29 cellular contexts compared by ENCODE assay signal in the genomic region with DNA sequence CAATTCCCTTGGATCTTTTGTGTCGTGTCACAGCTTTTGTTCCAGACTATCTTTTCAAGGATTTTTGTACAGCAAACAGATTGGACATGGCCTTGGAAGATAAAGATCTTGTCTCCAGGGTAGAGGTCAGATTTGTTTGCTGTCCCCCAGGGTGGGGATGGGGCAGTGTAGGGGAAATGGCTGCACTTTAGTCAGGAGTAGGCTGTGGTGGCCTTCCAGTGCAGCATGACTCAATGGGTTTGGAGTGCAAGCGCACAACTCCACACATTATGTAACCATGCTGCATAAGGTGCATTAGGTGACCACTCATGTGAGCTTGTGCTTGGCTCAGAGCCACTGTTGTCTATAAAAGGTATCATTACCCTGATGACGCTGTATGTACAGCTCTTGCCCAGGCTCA. TPM values are rescaled to one million over a fixed set of nuclear protein-coding genes. Genes with fewer than 3 reads are reported as not detected.
DNase-seq lines count a peak whose midpoint lies in the region; ATAC-seq, FAIRE-seq and TF ChIP-seq lines count a peak whose summit lies in the region.
"Had no signal": no experiment of that assay in that cellular context is flagged by ENCODE, and none has a peak within 500 bp of the region (broad histone marks: within the 10 kb centered on the region; RNA-seq: fewer than 3 reads in every experiment).

No MANE protein-coding gene starts in this region.

- H3K27ac ChIP-seq in Karpas-422 (ENCODE audit: low read length) (no peak overlapping the region), GM12878 (ENCODE audit: control insufficient read depth, insufficient read depth) (no peak overlapping the region), neural progenitor cell (no peak overlapping the region)
- H3K27ac ChIP-seq: BLaER1, esophagus squamous epithelium, gastroesophageal sphincter, GM23248, testis, WERI-Rb-1 had no signal

- TF ChIP-seq EP300 in GM12878 (IDR thresholded peaks at IDR 0.05; ENCODE audit: borderline replicate concordance in 1 of 2, control insufficient read depth in 1 of 2, low read depth in 2 of 2, low read length in 2 of 2), result no peak

- no peak for TF ChIP-seq RAD21 in GM12878 (IDR thresholded peaks at IDR 0.05; ENCODE audit: insufficient read depth, low read depth, low read length)

- peaks cover 3% of the 10 kb centered on the region for H3K27me3 Mint-ChIP-seq in neural progenitor cell (ENCODE audit: insufficient read depth, low read depth)
- peaks cover 6% of the 10 kb centered on the region for H3K27me3 Mint-ChIP-seq in activated CD8-positive, alpha-beta T cell treated with anti-CD3 and anti-CD28 coated beads, Interleukin-2, amount 10 ng/mL, durations not matched to agents 7 days and 5 days (ENCODE audit: low read depth)

- peaks cover 9% of the 10 kb centered on the region for H3K4me1 ChIP-seq in Karpas-422 (ENCODE audit: low read length)
- H3K4me1 ChIP-seq in GM12878 (ENCODE audit: control insufficient read depth, insufficient read depth, low read length), result no peaks in the 10 kb centered on the region
- H3K4me1 ChIP-seq in neural progenitor cell, result peaks cover 8% of the 10 kb centered on the region
- H3K4me1 ChIP-seq: BLaER1 had no signal

- TF ChIP-seq CTCF in GM12878 (IDR thresholded peaks at IDR 0.05 in 2 of 3, conservative IDR thresholded peaks at IDR 0.05 in 1 of 3; ENCODE audit: control insufficient read depth in 2 of 3, extremely low read depth in 1 of 3, insufficient read depth in 1 of 3, low read depth in 3 of 3, low read length in 3 of 3) (no peak), neural progenitor cell (IDR thresholded peaks at IDR 0.05) (no peak)

- POLR2A ChIA-PET in GM12878 (lab: Charles Lee), result no interaction called here
- POLR2A ChIA-PET in activated CD8-positive, alpha-beta T cell treated with anti-CD3 and anti-CD28 coated beads, Interleukin-2, amount 10 ng/mL, durations not matched to agents 7 days and 5 days (lab: Charles Lee), result no interaction called here

- no peak for ATAC-seq in GM12878
- ATAC-seq in activated CD8-positive, alpha-beta T cell treated with anti-CD3 and anti-CD28 coated beads, Interleukin-2, amount 10 ng/mL, durations not matched to agents 7 days and 5 days, result no peak
- ATAC-seq in GM18502 (IDR thresholded peaks at IDR 0.05; ENCODE audit: poor library complexity, unreplicated experiment), result no peak
- ATAC-seq: gastroesophageal sphincter, sciatic nerve had no signal

- H2AFZ ChIP-seq in Karpas-422 (ENCODE audit: low read length) (no peak overlapping the region), GM12878 (ENCODE audit: control insufficient read depth, low read depth, low read length) (no peak overlapping the region), neural progenitor cell (replicated peaks) (no peak overlapping the region)
- H2AFZ ChIP-seq: GM23248 had no signal

- H3K4me3 ChIP-seq in Karpas-422 (ENCODE audit: low read length), result no peak overlapping the region
- H3K4me3 ChIP-seq in GM12878, result no peak overlapping the region
- no peak overlapping the region for H3K4me3 ChIP-seq in neural progenitor cell
- H3K4me3 ChIP-seq: BLaER1, esophagus squamous epithelium, gastroesophageal sphincter, GM23248, lung, testis had no signal

- peaks cover 10% of the 10 kb centered on the region for H3K4me1 Mint-ChIP-seq in neural progenitor cell
- no peaks in the 10 kb centered on the region for H3K4me1 Mint-ChIP-seq in activated CD8-positive, alpha-beta T cell treated with anti-CD3 and anti-CD28 coated beads, Interleukin-2, amount 10 ng/mL, durations not matched to agents 7 days and 5 days (ENCODE audit: low read depth)
- H3K4me1 Mint-ChIP-seq: activated CD4-positive, alpha-beta T cell treated with anti-CD3 and anti-CD28 coated beads, Interleukin-2, amount 10 ng/mL, durations not matched to agents 7 days and 5 days had no signal

- H3F3A ChIP-seq in neural progenitor cell (ENCODE audit: low read depth), result no peaks in the 10 kb centered on the region

- H3K9me2 ChIP-seq in Karpas-422 (replicated peaks; ENCODE audit: insufficient read depth, low read length), result no peaks in the 10 kb centered on the region

- H3K27ac Mint-ChIP-seq in neural progenitor cell, result no peak overlapping the region
- no peak overlapping the region for H3K27ac Mint-ChIP-seq in activated CD8-positive, alpha-beta T cell treated with anti-CD3 and anti-CD28 coated beads, Interleukin-2, amount 10 ng/mL, durations not matched to agents 7 days and 5 days
- H3K27ac Mint-ChIP-seq: activated CD4-positive, alpha-beta T cell treated with anti-CD3 and anti-CD28 coated beads, Interleukin-2, amount 10 ng/mL, durations not matched to agents 7 days and 5 days; endodermal cell had no signal

- no peak for TF ChIP-seq POLR2A in GM12878 (IDR thresholded peaks at IDR 0.05; ENCODE audit: low read depth, low read length)

- DNase-seq in NCI-H82 (lab: John Stamatoyannopoulos, UW) (peak; percentile 20), NCI-H82 treated with DMSO at 0.1 percent for 48 hours (lab: John Stamatoyannopoulos, UW; ENCODE audit: unreplicated experiment) (no peak), Karpas-422 (peak; percentile 41), GM12878 (ENCODE audit: low read depth, low spot score) (no peak), neural progenitor cell (ENCODE audit: low spot score) (peak; percentile 48), NCI-H1092 treated with DMSO at 0.1 percent for 48 hours (lab: John Stamatoyannopoulos, UW) (no peak)
- no peak for DNase-seq in activated CD8-positive, alpha-beta T cell treated with anti-CD3 and anti-CD28 coated beads, Interleukin-2, amount 10 ng/mL, durations not matched to agents 7 days and 5 days
- DNase-seq: activated CD4-positive, alpha-beta T cell treated with anti-CD3 and anti-CD28 coated beads, Interleukin-2, amount 10 ng/mL, durations not matched to agents 7 days and 5 days; activated naive CD4-positive, alpha-beta T cell treated with anti-CD3 and anti-CD28 coated beads, Interleukin-2, amount 50 U/mL, for 16 hours; amygdala; cortex of kidney; endodermal cell; esophagus squamous epithelium; GM23248; NCI-H2171; NCI-H524; stimulated activated CD4-positive, alpha-beta T cell treated with anti-CD3 and anti-CD28 coated beads, Interleukin-4, amount 100 ng/mL, for 4 hours; stimulated activated naive CD4-positive, alpha-beta T cell treated with Interleukin-2 at 50 U/mL for 16 hours; testis; WERI-Rb-1 had no signal

- H4K20me1 ChIP-seq in Karpas-422 (ENCODE audit: insufficient read depth, low read depth, low read length), result no peaks in the 10 kb centered on the region
- H4K20me1 ChIP-seq in GM12878 (ENCODE audit: control insufficient read depth, insufficient read depth), result no peaks in the 10 kb centered on the region
- no peaks in the 10 kb centered on the region for H4K20me1 ChIP-seq in neural progenitor cell (ENCODE audit: low read depth)
- H4K20me1 ChIP-seq: BLaER1 had no signal

- RAD21 ChIA-PET in GM12878 (lab: Charles Lee; ENCODE audit: unreplicated experiment), result no interaction called here

- H3K9me3 ChIP-seq in Karpas-422 (ENCODE audit: low read length), result peaks cover 3% of the 10 kb centered on the region; the same call in 1 of the 2 replicates
- H3K9me3 ChIP-seq in GM12878 (replicated peaks; ENCODE audit: control insufficient read depth, insufficient read depth, low read length), result peaks cover 22% of the 10 kb centered on the region
- no peaks in the 10 kb centered on the region for H3K9me3 ChIP-seq in neural progenitor cell (ENCODE audit: low read depth)
- H3K9me3 ChIP-seq: esophagus squamous epithelium, gastroesophageal sphincter, testis had no signal

- H3K79me2 ChIP-seq in Karpas-422 (ENCODE audit: low read length), result no peaks in the 10 kb centered on the region
- H3K79me2 ChIP-seq in GM12878 (ENCODE audit: control insufficient read depth, insufficient read depth, low read length), result no peaks in the 10 kb centered on the region
- no peaks in the 10 kb centered on the region for H3K79me2 ChIP-seq in neural progenitor cell (ENCODE audit: low read depth)

- in situ Hi-C loops in GM12878 (cut with MboI), result no loop called here

- H3K27me3 ChIP-seq in Karpas-422 (ENCODE audit: low read length), result no peaks in the 10 kb centered on the region; the same call in 1 of the 2 replicates
- H3K27me3 ChIP-seq in GM12878 (replicated peaks in 1 of 2; ENCODE audit: control insufficient read depth in 2 of 2, insufficient read depth in 2 of 2, low read length in 1 of 2), result no peaks in the 10 kb centered on the region; a peak in 1 of 4 replicates
- H3K27me3 ChIP-seq in neural progenitor cell, result no peaks in the 10 kb centered on the region
- H3K27me3 ChIP-seq: BLaER1, esophagus squamous epithelium, gastroesophageal sphincter, testis had no signal

- 40% methylated on average over 3 of the region's 3 CpGs for WGBS in GM12878 (ENCODE audit: insufficient coverage, insufficient replicate concordance, low lambda C conversion rate, missing lambda C conversion rate)

- no TSS peak for BruUV-seq in GM12878 (replicated peaks; lab: Mats Ljungman, UMichigan)

- H3K36me3 ChIP-seq in Karpas-422 (ENCODE audit: insufficient read depth, low read length) (no peaks in the 10 kb centered on the region), GM12878 (ENCODE audit: control insufficient read depth in 2 of 2, insufficient read depth in 2 of 2, low read length in 1 of 2) (no peaks in the 10 kb centered on the region), neural progenitor cell (no peaks in the 10 kb centered on the region)
- H3K36me3 ChIP-seq: BLaER1, esophagus squamous epithelium, gastroesophageal sphincter, WERI-Rb-1 had no signal

- H3K36me3 Mint-ChIP-seq in neural progenitor cell, result peaks cover 3% of the 10 kb centered on the region
- H3K36me3 Mint-ChIP-seq in activated CD8-positive, alpha-beta T cell treated with anti-CD3 and anti-CD28 coated beads, Interleukin-2, amount 10 ng/mL, durations not matched to agents 7 days and 5 days (ENCODE audit: low read depth), result peaks cover 5% of the 10 kb centered on the region

- H3K4me3 Mint-ChIP-seq in neural progenitor cell, result no peak overlapping the region
- no peak overlapping the region for H3K4me3 Mint-ChIP-seq in activated CD8-positive, alpha-beta T cell treated with anti-CD3 and anti-CD28 coated beads, Interleukin-2, amount 10 ng/mL, durations not matched to agents 7 days and 5 days
- H3K4me3 Mint-ChIP-seq: activated CD4-positive, alpha-beta T cell treated with anti-CD3 and anti-CD28 coated beads, Interleukin-2, amount 10 ng/mL, durations not matched to agents 7 days and 5 days; endodermal cell; neural crest cell had no signal

- intact Hi-C loops in GM12878 (cut with micrococcal nuclease; ENCODE audit: unreplicated experiment), result no loop called here

- H3K4me2 ChIP-seq in Karpas-422 (ENCODE audit: low read depth, low read length, poor library complexity, severe bottlenecking), result no peak overlapping the region
- H3K4me2 ChIP-seq in GM12878 (ENCODE audit: control insufficient read depth, insufficient read depth), result no peak overlapping the region
- H3K4me2 ChIP-seq in neural progenitor cell, result no peak overlapping the region
- H3K4me2 ChIP-seq: BLaER1 had no signal

- no peak for FAIRE-seq in GM12878 (lab: Jason Lieb, UNC)
- FAIRE-seq: HTR-8/SVneo, keratinocyte, urothelium cell line had no signal

- H3K9me3 Mint-ChIP-seq in neural progenitor cell, result peaks cover 58% of the 10 kb centered on the region
- H3K9me3 Mint-ChIP-seq in activated CD8-positive, alpha-beta T cell treated with anti-CD3 and anti-CD28 coated beads, Interleukin-2, amount 10 ng/mL, durations not matched to agents 7 days and 5 days (ENCODE audit: insufficient read depth), result peaks cover 20% of the 10 kb centered on the region

- H3K9ac ChIP-seq in Karpas-422 (ENCODE audit: low read length) (no peak overlapping the region), GM12878 (ENCODE audit: control insufficient read depth, insufficient read depth, low read length) (no peak overlapping the region), neural progenitor cell (no peak overlapping the region)
- H3K9ac ChIP-seq: BLaER1, GM23248 had no signal

- CTCF ChIA-PET in GM12878 (lab: Yijun Ruan, JAX), result no interaction called here
- CTCF ChIA-PET in activated CD8-positive, alpha-beta T cell treated with anti-CD3 and anti-CD28 coated beads, Interleukin-2, amount 10 ng/mL, durations not matched to agents 7 days and 5 days (lab: Charles Lee), result no interaction called here

- SMC1A ChIA-PET in GM12878 (lab: Charles Lee; ENCODE audit: uncharacterized antibody, unreplicated experiment), result no interaction called here

RNA-seq across cellular contexts. Expression of a gene that starts 23.9 kb away (rescaled TPM):
- not detected in 2 replicates for total RNA-seq in Karpas-422 (2014; rRNA removed; shearing (Covaris generic); ENCODE audit: low replicate concordance)
- 0.24 and 0.29 TPM in 2 replicates for total RNA-seq in GM12878 (2013; cell fraction: nucleolus; rRNA removed)
- total RNA-seq in GM12878 (2014; rRNA removed) (not detected in 2 replicates), GM12878 (2014; rRNA removed; fragmentation: Illumina TruSeq; extraction: Trizol) (not detected in 2 replicates), GM12878 (2021) (not detected in 2 replicates), neural progenitor cell (ENCODE audit: low replicate concordance) (0.53 TPM in 1 of 2 replicates, not detected in the other)
- polyA plus RNA-seq in GM12878 (2011; ENCODE audit: low read depth), result not detected
- polyA plus RNA-seq in GM12878 (2011; rRNA removed) (0.01 and 0.03 TPM in 2 replicates), GM12878 (2014; fragmentation: Illumina TruSeq; extraction: Trizol) (not detected in 2 replicates), GM12878 (2014; fragmentation: Nextera tagmentation; extraction: Ambion mirVana) (not detected), GM12878 (2014; rRNA removed) (0.03 and 0.05 TPM in 2 replicates), GM12878 (2016; fragmentation: Nextera tagmentation; extraction: Ambion mirVana) (not detected)
- 0.03 and 0.04 TPM in 2 replicates for polyA plus RNA-seq in GM12878 (2011; cell fraction: cytosol; rRNA removed)
- 0.41 and 0.52 TPM in 2 replicates for polyA plus RNA-seq in GM12878 (2011; cell fraction: nucleus; rRNA removed)
- 0.04 TPM in 1 of 2 replicates, not detected in the other for polyA plus RNA-seq in GM12878 (2012)
- polyA minus RNA-seq in GM12878 (2011; rRNA and poly(A)+ RNA removed), result 0.07 TPM in 1 of 2 replicates, not detected in the other
- not detected in 2 replicates for polyA minus RNA-seq in GM12878 (2011; cell fraction: cytosol; rRNA and poly(A)+ RNA removed)
- 0.10 and 0.12 TPM in 2 replicates for polyA minus RNA-seq in GM12878 (2011; cell fraction: nucleus; rRNA and poly(A)+ RNA removed)
- under 1 TPM in 1 of 2 experiments, not detected in 1; 0.05 TPM for total RNA-seq in activated CD8-positive, alpha-beta T cell treated with anti-CD3 and anti-CD28 coated beads, Interleukin-2, amount 10 ng/mL, durations not matched to agents 7 days and 5 days
- total RNA-seq: activated CD4-positive, alpha-beta T cell treated with anti-CD3 and anti-CD28 coated beads, Interleukin-2, amount 10 ng/mL, durations not matched to agents 7 days and 5 days had no signal

RNA-seq across cellular contexts. Expression of a gene that starts 45.9 kb away (rescaled TPM):
- 0.26 and 1.5 TPM in 2 replicates for total RNA-seq in Karpas-422 (2014; rRNA removed; shearing (Covaris generic); ENCODE audit: low replicate concordance)
- 13.7 and 18.8 TPM in 2 replicates for total RNA-seq in GM12878 (2013; cell fraction: nucleolus; rRNA removed)
- total RNA-seq in GM12878 (2014; rRNA removed), result 1.1 and 1.9 TPM in 2 replicates
- total RNA-seq in GM12878 (2014; rRNA removed; fragmentation: Illumina TruSeq; extraction: Trizol), result 1.1 and 1.4 TPM in 2 replicates
- total RNA-seq in GM12878 (2021), result 1.5 and 1.8 TPM in 2 replicates
- polyA plus RNA-seq in GM12878 (2011; ENCODE audit: low read depth), result 1.3 TPM
- 5.5 and 15.7 TPM in 2 replicates for polyA plus RNA-seq in GM12878 (2011; rRNA removed)
- polyA plus RNA-seq in GM12878 (2011; cell fraction: cytosol; rRNA removed), result 22.9 and 31.0 TPM in 2 replicates
- polyA plus RNA-seq in GM12878 (2011; cell fraction: nucleus; rRNA removed), result 9.8 and 13.4 TPM in 2 replicates
- polyA plus RNA-seq in GM12878 (2012), result 1.2 and 1.3 TPM in 2 replicates
- 0.84 and 2.6 TPM in 2 replicates for polyA plus RNA-seq in GM12878 (2014; fragmentation: Illumina TruSeq; extraction: Trizol)
- 1 to 10 TPM; 1.7 to 1.9 TPM for polyA plus RNA-seq in GM12878 (2014; fragmentation: Nextera tagmentation; extraction: Ambion mirVana)
- 0.97 and 1.3 TPM in 2 replicates for polyA plus RNA-seq in GM12878 (2014; rRNA removed)
- under 1 TPM; 0.88 to 1.00 TPM for polyA plus RNA-seq in GM12878 (2016; fragmentation: Nextera tagmentation; extraction: Ambion mirVana)
- polyA minus RNA-seq in GM12878 (2011; rRNA and poly(A)+ RNA removed), result 24.3 and 26.7 TPM in 2 replicates
- 9.3 and 10.8 TPM in 2 replicates for polyA minus RNA-seq in GM12878 (2011; cell fraction: cytosol; rRNA and poly(A)+ RNA removed)
- 5.0 and 7.0 TPM in 2 replicates for polyA minus RNA-seq in GM12878 (2011; cell fraction: nucleus; rRNA and poly(A)+ RNA removed)
- total RNA-seq in neural progenitor cell (ENCODE audit: low replicate concordance), result not detected in 2 replicates
- 100 to 1,000 TPM; 265 to 272 TPM for total RNA-seq in activated CD8-positive, alpha-beta T cell treated with anti-CD3 and anti-CD28 coated beads, Interleukin-2, amount 10 ng/mL, durations not matched to agents 7 days and 5 days
- total RNA-seq: endodermal cell, GM23248, neural crest cell had no signal
- polyA plus RNA-seq: GM23248, keratinocyte had no signal

Comparison
In these comparisons a context has a peak if more than half of its experiments do, and no peak if none do; other contexts are left out.
1. DNase-seq: peak in NCI-H82 (single experiment), Karpas-422 (single experiment) and neural progenitor cell (single experiment); none in NCI-H82 treated with DMSO at 0.1 percent for 48 hours (single experiment), GM12878 (single experiment), NCI-H1092 treated with DMSO at 0.1 percent for 48 hours (single experiment) and activated CD8-positive, alpha-beta T cell treated with anti-CD3 and anti-CD28 coated beads, Interleukin-2, amount 10 ng/mL, durations not matched to agents 7 days and 5 days (single experiment).
2. RNA of a gene that starts 45.9 kb away (total RNA-seq): 265 to 272 TPM in activated CD8-positive, alpha-beta T cell treated with anti-CD3 and anti-CD28 coated beads, Interleukin-2, amount 10 ng/mL, durations not matched to agents 7 days and 5 days; 1.1 to 18.8 TPM in GM12878, 0.26 to 1.5 TPM in Karpas-422 and not detected in neural progenitor cell; every median in the first group is over 10 times any median in the second.